8 cellular contexts compared by ENCODE assay signal in genomic region chr6:6057442-6058053, GRCh38. TPM values are rescaled to one million over a fixed set of nuclear protein-coding genes. Genes with fewer than 3 reads are reported as not detected.
DNase-seq lines count a peak whose midpoint lies in the region; ATAC-seq, FAIRE-seq and TF ChIP-seq lines count a peak whose summit lies in the region.

No MANE protein-coding gene starts in this region.

- 58% methylated on average over 9 of the region's 9 CpGs for WGBS in smooth muscle cell (ENCODE audit: low lambda C conversion rate)

- H3K27ac ChIP-seq in left ventricle myocardium inferior (replicated peaks) (no peak overlapping the region), smooth muscle cell (ENCODE audit: low read depth) (no peak overlapping the region)

- intact Hi-C loops in left ventricle myocardium inferior (cut with micrococcal nuclease), result loop anchor here (5.0 kb wide), 1 partner anchor 490 kb away; no protein-coding TSS in a partner anchor

- H3K27me3 ChIP-seq in left ventricle myocardium inferior (ENCODE audit: low read depth), result peaks cover 45% of the 10 kb centered on the region
- H3K27me3 ChIP-seq in smooth muscle cell (ENCODE audit: low read depth), result peaks cover 23% of the 10 kb centered on the region

- no peaks in the 10 kb centered on the region for H3F3A ChIP-seq in smooth muscle cell (ENCODE audit: low read depth)

- H2AFZ ChIP-seq in smooth muscle cell (ENCODE audit: low read depth), result no peak overlapping the region

- no peaks in the 10 kb centered on the region for H3K79me2 ChIP-seq in smooth muscle cell (ENCODE audit: low read depth)

- H3K36me3 ChIP-seq in left ventricle myocardium inferior (no peaks in the 10 kb centered on the region), smooth muscle cell (ENCODE audit: low read depth) (no peaks in the 10 kb centered on the region)

- H3K4me1 ChIP-seq in left ventricle myocardium inferior, result no peaks in the 10 kb centered on the region
- no peaks in the 10 kb centered on the region for H3K4me1 ChIP-seq in smooth muscle cell (ENCODE audit: low read depth)

- H4K20me1 ChIP-seq in smooth muscle cell (ENCODE audit: low read depth), result no peaks in the 10 kb centered on the region

- FAIRE-seq in GM18507 (lab: Jason Lieb, UNC) (peak; percentile 79), TTC549 (lab: Jason Lieb, UNC) (peak; percentile 69)

- H3K4me2 ChIP-seq in smooth muscle cell, result no peak overlapping the region

- DNase-seq in Ammon's horn (ENCODE audit: low spot score) (peak; percentile 73), GM18507 (ENCODE audit: extremely low spot score, insufficient read length, low read depth) (peak; percentile 25), NCI-H146 treated with DMSO at 0.1 percent for 48 hours (lab: John Stamatoyannopoulos, UW; ENCODE audit: unreplicated experiment) (peak; percentile 4), left ventricle myocardium inferior (no peak), smooth muscle cell (lab: John Stamatoyannopoulos, UW; ENCODE audit: unreplicated experiment) (no peak), amniotic stem cell (lab: John Stamatoyannopoulos, UW) (no peak)

- ATAC-seq in HG02973 (IDR thresholded peaks at IDR 0.05; ENCODE audit: unreplicated experiment), result no peak

- H3K9me3 ChIP-seq in left ventricle myocardium inferior (replicated peaks) (peaks cover 16% of the 10 kb centered on the region), smooth muscle cell (replicated peaks; ENCODE audit: low read depth) (no peaks in the 10 kb centered on the region)

- no peak overlapping the region for H3K9ac ChIP-seq in smooth muscle cell (ENCODE audit: low read depth)

- H3K4me3 ChIP-seq in left ventricle myocardium inferior (no peak overlapping the region), smooth muscle cell (no peak overlapping the region)

- TF ChIP-seq CTCF in left ventricle myocardium inferior (IDR thresholded peaks at IDR 0.05; ENCODE audit: borderline replicate concordance), result peak; percentile 79
- TF ChIP-seq CTCF in smooth muscle cell (IDR thresholded peaks at IDR 0.05; ENCODE audit: borderline replicate concordance, insufficient read depth, poor library complexity, severe bottlenecking), result peak; percentile 61

RNA-seq across cellular contexts. Expression of gene NRN1, which starts 50.8 kb away (rescaled TPM):
- total RNA-seq in left ventricle myocardium inferior, result 8.8 TPM
- total RNA-seq in smooth muscle cell, result not detected in 2 replicates
- 0.27 TPM in 1 of 2 replicates, not detected in the other for polyA plus RNA-seq in smooth muscle cell

Comparison
In these comparisons a context has a peak if more than half of its experiments do, and no peak if none do; other contexts are left out.
1. DNase-seq: peak in Ammon's horn (single experiment), GM18507 (single experiment) and NCI-H146 treated with DMSO at 0.1 percent for 48 hours (single experiment); none in left ventricle myocardium inferior (single experiment), smooth muscle cell (single experiment) and amniotic stem cell (single experiment).